ENCODE assay signal across 24 cellular contexts in the genomic region with DNA sequence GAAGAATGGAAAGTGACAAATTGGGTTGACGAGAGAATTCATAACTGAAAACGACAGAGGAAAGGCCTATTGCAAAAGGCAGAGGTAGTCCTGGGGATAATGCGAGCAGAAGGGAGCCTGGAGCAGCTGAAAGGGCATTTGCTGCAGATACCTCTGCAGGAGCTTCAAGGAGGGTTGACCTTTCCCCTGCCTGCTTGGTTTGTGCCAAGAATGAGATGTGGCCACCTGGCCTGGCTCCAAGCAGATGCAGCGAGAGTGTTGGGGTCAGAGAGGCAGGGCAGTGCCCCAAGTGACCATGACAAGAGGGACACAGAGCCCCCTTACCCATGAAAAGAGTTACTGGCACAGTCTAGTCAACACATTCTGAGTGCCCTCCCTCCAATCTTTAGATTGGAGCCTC. TPM values are rescaled to one million over a fixed set of nuclear protein-coding genes. Genes with fewer than 3 reads are reported as not detected.
A peak's percentile ranks its signal among the peaks of the same experiment; 100 is the strongest.
DNase-seq lines count a peak whose midpoint lies in the region; ATAC-seq and TF ChIP-seq lines count a peak whose summit lies in the region.
"Had no signal": no experiment of that assay in that cellular context is flagged by ENCODE, and none has a peak within 500 bp of the region (broad histone marks: within the 10 kb centered on the region; RNA-seq: fewer than 3 reads in every experiment).

No MANE protein-coding gene starts in this region.

- no peaks in the 10 kb centered on the region for H3K4me1 Mint-ChIP-seq in osteocyte (ENCODE audit: unreplicated experiment)

- H3K9ac ChIP-seq in colonic mucosa (ENCODE audit: low read depth in 2 of 2, low read length in 2 of 2): no peak overlapping the region

- ATAC-seq in HG03025 (IDR thresholded peaks at IDR 0.05; ENCODE audit: low FRiP score, unreplicated experiment): no peak
- no peak for ATAC-seq in GM18861 (IDR thresholded peaks at IDR 0.05; ENCODE audit: unreplicated experiment)
- ATAC-seq: HCT116, PC-3 had no signal

- no peak overlapping the region for H3K4me3 Mint-ChIP-seq in osteocyte (ENCODE audit: unreplicated experiment)

- no peaks in the 10 kb centered on the region for H3K4me1 ChIP-seq in colonic mucosa
- H3K4me1 ChIP-seq: SJCRH30 had no signal

- H3K27me3 ChIP-seq in colonic mucosa: no peaks in the 10 kb centered on the region
- H3K27me3 ChIP-seq: MG63, SJCRH30 had no signal

- no peak for TF ChIP-seq CTCF in colonic mucosa (IDR thresholded peaks at IDR 0.05)
- no peak for TF ChIP-seq CTCF in osteocyte (IDR thresholded peaks at IDR 0.05)

- intact Hi-C loops in colonic mucosa (cut with DNase I): no loop called here

- H3K36me3 ChIP-seq in colonic mucosa: no peaks in the 10 kb centered on the region
- H3K36me3 ChIP-seq: MG63 had no signal

- no peaks in the 10 kb centered on the region for H3K27me3 Mint-ChIP-seq in osteocyte (ENCODE audit: unreplicated experiment)

- peak; percentile 10 for DNase-seq in activated effector memory CD4-positive, alpha-beta T cell treated with anti-CD3 and anti-CD28 coated beads, Interleukin-2, amount 50 U/mL, for 16 hours
- no peak for DNase-seq in activated effector memory CD4-positive, alpha-beta T cell treated with Interleukin-2 at 50 U/mL for 16 hours
- DNase-seq in colonic mucosa (peak; percentile 9), osteocyte (ENCODE audit: extremely low spot score, unreplicated experiment) (peak; percentile 60), medulla oblongata (ENCODE audit: extremely low spot score) (no peak)
- DNase-seq: Calu3; DMS153; DND-41; GOT3; IMR-90; KG1; MG63; NCI-H1105 treated with DMSO at 0.1 percent for 48 hours; NCI-H146; NCI-H1930; NCI-H446 treated with DMSO at 0.1 percent for 48 hours; NCI-H526; NCI-H82; NK-92 treated with Interleukin-12 subunit alpha and Interleukin-12 subunit beta, amount 100 ng/mL, for 24 hours; PC-3; SJCRH30 had no signal

- no peak overlapping the region for H3K27ac ChIP-seq in colonic mucosa
- H3K27ac ChIP-seq: SJCRH30 had no signal

- no peak overlapping the region for H3K4me3 ChIP-seq in colonic mucosa
- H3K4me3 ChIP-seq: MG63, SJCRH30 had no signal

- H3K27ac Mint-ChIP-seq in osteocyte (ENCODE audit: unreplicated experiment): no peak overlapping the region

- H3K36me3 Mint-ChIP-seq in osteocyte (ENCODE audit: unreplicated experiment): peaks cover 22% of the 10 kb centered on the region

- peaks cover 15% of the 10 kb centered on the region for H3K9me3 Mint-ChIP-seq in osteocyte (ENCODE audit: unreplicated experiment)

- H3K9me3 ChIP-seq in colonic mucosa: no peaks in the 10 kb centered on the region

RNA-seq across cellular contexts. Expression of a gene that starts 43.5 kb away (rescaled TPM):
- total RNA-seq in colonic mucosa: 10 to 100 TPM; 27.6 to 33.1 TPM
- 80.6 and 89.2 TPM in 2 replicates for total RNA-seq in osteocyte

Comparison
In these comparisons a context has a peak if more than half of its experiments do, and no peak if none do; other contexts are left out.
1. DNase-seq: peak in activated effector memory CD4-positive, alpha-beta T cell treated with anti-CD3 and anti-CD28 coated beads, Interleukin-2, amount 50 U/mL, for 16 hours (single experiment), colonic mucosa (single experiment) and osteocyte (single experiment); none in activated effector memory CD4-positive, alpha-beta T cell treated with Interleukin-2 at 50 U/mL for 16 hours (single experiment) and medulla oblongata (single experiment).